Comparison of ENCODE assay signal across 10 cellular contexts in genomic region chr22:31218565-31219262, GRCh38. TPM values are rescaled to one million over a fixed set of nuclear protein-coding genes. Genes with fewer than 3 reads are reported as not detected.
DNase-seq lines count a peak whose midpoint lies in the region; ATAC-seq and TF ChIP-seq lines count a peak whose summit lies in the region.
"Had no signal": no experiment of that assay in that cellular context is flagged by ENCODE, and none has a peak within 500 bp of the region (broad histone marks: within the 10 kb centered on the region; RNA-seq: fewer than 3 reads in every experiment).

No MANE protein-coding gene starts in this region.

- H3K4me1 ChIP-seq in GM23338 (ENCODE audit: insufficient read depth) (no peaks in the 10 kb centered on the region), mammary epithelial cell (ENCODE audit: insufficient read depth, low read length) (peaks cover 14% of the 10 kb centered on the region), neuronal stem cell (ENCODE audit: control insufficient read depth in 2 of 2, insufficient read depth in 1 of 2, low read depth in 1 of 2, low read length in 2 of 2) (peaks cover 11 to 22% of the 10 kb centered on the region in 2 donors)

- no peaks in the 10 kb centered on the region for H3K36me3 Mint-ChIP-seq in CD4-positive, alpha-beta T cell (ENCODE audit: low read depth)
- H3K36me3 Mint-ChIP-seq in GM23338 (ENCODE audit: low read depth), result peaks cover 10% of the 10 kb centered on the region

- dilution Hi-C loops in mammary epithelial cell (cut with HindIII; ENCODE audit: low sequenced_read_pairs), result loop anchor here (10.0 kb wide), 1 partner anchor 296 kb away; no protein-coding TSS in a partner anchor

- no peak overlapping the region for H2AK5ac ChIP-seq in neuronal stem cell (ENCODE audit: low read depth, low read length)

- H2BK120ac ChIP-seq in neuronal stem cell (ENCODE audit: low read depth, low read length), result no peak overlapping the region

- no peaks in the 10 kb centered on the region for H3K9me2 ChIP-seq in GM23338 (ENCODE audit: insufficient read depth)

- H3K9ac ChIP-seq in mammary epithelial cell (ENCODE audit: insufficient read depth, low read length), result no peak overlapping the region
- H3K9ac ChIP-seq in neuronal stem cell (ENCODE audit: low read depth, low read length, poor library complexity), result no peak overlapping the region

- no peak overlapping the region for H3K14ac ChIP-seq in neuronal stem cell (ENCODE audit: low read length)

- no peak overlapping the region for H3K27ac ChIP-seq in CD4-positive, alpha-beta T cell (ENCODE audit: low read depth, low read length)
- H3K27ac ChIP-seq in GM23338 (ENCODE audit: low read depth) (no peak overlapping the region), mammary epithelial cell (ENCODE audit: insufficient read depth, low read depth, low read length) (no peak overlapping the region), neuronal stem cell (replicated peaks; ENCODE audit: low read length) (peak overlapping the region; percentile 92)

- H2BK12ac ChIP-seq in neuronal stem cell (ENCODE audit: low read length), result no peak overlapping the region

- no peaks in the 10 kb centered on the region for H3K9me3 Mint-ChIP-seq in CD4-positive, alpha-beta T cell
- no peaks in the 10 kb centered on the region for H3K9me3 Mint-ChIP-seq in GM23338

- H4K20me1 ChIP-seq in GM23338 (replicated peaks; ENCODE audit: insufficient read depth), result peaks cover 28% of the 10 kb centered on the region
- no peaks in the 10 kb centered on the region for H4K20me1 ChIP-seq in mammary epithelial cell (ENCODE audit: insufficient read depth, low read length)

- POLR2A ChIA-PET in CD4-positive, alpha-beta T cell (lab: Charles Lee), result interaction anchor here (0.6 to 1.2 kb wide), 3 partner anchors 61 to 179 kb away, joined by 3 to 5 read pairs (median 4); no protein-coding TSS in a partner anchor

- no peaks in the 10 kb centered on the region for H3K27me3 ChIP-seq in CD4-positive, alpha-beta T cell (ENCODE audit: control insufficient read depth, insufficient read depth, low read length)
- no peaks in the 10 kb centered on the region for H3K27me3 ChIP-seq in GM23338 (ENCODE audit: insufficient read depth)
- H3K27me3 ChIP-seq in mammary epithelial cell (ENCODE audit: insufficient read depth, low read length), result no peaks in the 10 kb centered on the region
- no peaks in the 10 kb centered on the region for H3K27me3 ChIP-seq in neuronal stem cell (ENCODE audit: control insufficient read depth in 3 of 3, insufficient read depth in 3 of 3, low read depth in 1 of 3, low read length in 3 of 3)
- H3K27me3 ChIP-seq: ascending aorta had no signal

- H3K4me2 ChIP-seq in GM23338 (no peak overlapping the region), mammary epithelial cell (ENCODE audit: insufficient read depth, low read depth, low read length) (peak overlapping the region; percentile 69), neuronal stem cell (ENCODE audit: insufficient read depth, low read length, poor library complexity, severe bottlenecking) (no peak overlapping the region)

- peak overlapping the region; percentile 82 for H3K27ac Mint-ChIP-seq in CD4-positive, alpha-beta T cell
- peak overlapping the region; percentile 65 for H3K27ac Mint-ChIP-seq in GM23338

- peaks cover 4% of the 10 kb centered on the region; the same call in 1 of the 2 replicates for H3K36me3 ChIP-seq in GM23338 (ENCODE audit: insufficient read depth)
- no peaks in the 10 kb centered on the region for H3K36me3 ChIP-seq in mammary epithelial cell (ENCODE audit: insufficient read depth, low read length)
- peaks cover 0 to 17% of the 10 kb centered on the region in 2 donors for H3K36me3 ChIP-seq in neuronal stem cell (replicated peaks in 1 of 2; ENCODE audit: control insufficient read depth in 2 of 2, insufficient read depth in 2 of 2, low read length in 2 of 2)
- H3K36me3 ChIP-seq: ascending aorta had no signal

- intact Hi-C loops in CD4-positive, alpha-beta T cell (cut with DNase I, micrococcal nuclease), result no loop called here
- intact Hi-C loops in mammary epithelial cell (cut with micrococcal nuclease), result no loop called here

- no peak for DNase-seq in CD4-positive, alpha-beta T cell
- no peak for DNase-seq in GM23338 (ENCODE audit: low spot score)
- peak; percentile 45 for DNase-seq in mammary epithelial cell
- DNase-seq in neuronal stem cell (ENCODE audit: low spot score), result no peak
- DNase-seq in LoVo (ENCODE audit: low spot score), result no peak
- no peak for DNase-seq in activated CD4-positive, alpha-beta T cell treated with anti-CD3 and anti-CD28 coated beads, Interleukin-2, amount 50 U/mL, for 4 hours
- DNase-seq: nucleus accumbens had no signal

- peaks cover 71% of the 10 kb centered on the region for H3K4me1 Mint-ChIP-seq in CD4-positive, alpha-beta T cell (ENCODE audit: low read depth)
- H3K4me1 Mint-ChIP-seq in GM23338, result peaks cover 8% of the 10 kb centered on the region

- H3K27me3 Mint-ChIP-seq in CD4-positive, alpha-beta T cell, result no peaks in the 10 kb centered on the region
- H3K27me3 Mint-ChIP-seq in GM23338 (ENCODE audit: insufficient read depth, low read depth, poor library complexity), result no peaks in the 10 kb centered on the region

- TF ChIP-seq CTCF in CD4-positive, alpha-beta T cell (IDR thresholded peaks at IDR 0.05), result no peak
- TF ChIP-seq CTCF in GM23338 (conservative IDR thresholded peaks at IDR 0.05; ENCODE audit: low read depth in 2 of 2) (no peak), mammary epithelial cell (conservative IDR thresholded peaks at IDR 0.05 in 1 of 2, IDR thresholded peaks at IDR 0.05 in 1 of 2; ENCODE audit: extremely low read depth in 1 of 2, insufficient read depth in 1 of 2, low read depth in 1 of 2, low read length in 2 of 2) (no peak)

- H3K4me3 ChIP-seq in GM23338 (no peak overlapping the region), mammary epithelial cell (replicated peaks in 1 of 3; ENCODE audit: insufficient read depth in 1 of 3, low read depth in 2 of 3, low read length in 3 of 3) (no peak overlapping the region), neuronal stem cell (ENCODE audit: low read length in 2 of 2) (no peak overlapping the region)
- H3K4me3 ChIP-seq: ascending aorta had no signal

- H4K91ac ChIP-seq in neuronal stem cell (ENCODE audit: low read depth, low read length, poor library complexity), result no peak overlapping the region

- H3K4ac ChIP-seq in neuronal stem cell (ENCODE audit: low read length), result no peak overlapping the region

- H2BK5ac ChIP-seq in neuronal stem cell (ENCODE audit: low read length), result no peak overlapping the region

- no peaks in the 10 kb centered on the region for H3K9me3 ChIP-seq in CD4-positive, alpha-beta T cell (ENCODE audit: control insufficient read depth, low read length)
- H3K9me3 ChIP-seq in mammary epithelial cell (replicated peaks; ENCODE audit: insufficient read depth, low read length), result no peaks in the 10 kb centered on the region
- H3K9me3 ChIP-seq in neuronal stem cell (replicated peaks in 1 of 2; ENCODE audit: control insufficient read depth in 2 of 2, insufficient read depth in 1 of 2, low read depth in 1 of 2, low read length in 2 of 2), result no peaks in the 10 kb centered on the region
- H3K9me3 ChIP-seq: ascending aorta had no signal

- peaks cover 94% of the 10 kb centered on the region for H3K79me2 ChIP-seq in GM23338 (replicated peaks; ENCODE audit: insufficient read depth)
- H3K79me2 ChIP-seq in mammary epithelial cell (ENCODE audit: insufficient read depth, low read length), result peaks cover 66% of the 10 kb centered on the region

- WGBS in mammary epithelial cell (ENCODE audit: low coverage, missing lambda C conversion rate), result 5% methylated on average over 4 of the region's 4 CpGs
- WGBS in neuronal stem cell (ENCODE audit: extremely low coverage in 2 of 2, insufficient read length in 2 of 2, insufficient replicate concordance in 1 of 2), 2 donors, result no CpG with 5 or more reads among the region's 4 CpGs

- H2BK15ac ChIP-seq in neuronal stem cell (ENCODE audit: low read length), result no peak overlapping the region

- in situ Hi-C loops in mammary epithelial cell (cut with MboI; ENCODE audit: low sequenced_read_pairs in 2 of 2), result no loop called here

- ATAC-seq in CD4-positive, alpha-beta T cell (ENCODE audit: poor library complexity), result no peak
- ATAC-seq in GM23338 (no peak), GM18520 (IDR thresholded peaks at IDR 0.05; ENCODE audit: unreplicated experiment) (no peak), HG02840 (IDR thresholded peaks at IDR 0.05; ENCODE audit: low FRiP score, unreplicated experiment) (no peak)

- BruUV-seq in mammary epithelial cell (replicated peaks; lab: Mats Ljungman, UMichigan), result no TSS peak

- no peak overlapping the region for H3K23ac ChIP-seq in neuronal stem cell (ENCODE audit: low read depth, low read length, poor library complexity)

- peaks cover 2% of the 10 kb centered on the region for H3K79me1 ChIP-seq in neuronal stem cell (ENCODE audit: low read depth, low read length)

- H2AFZ ChIP-seq in GM23338 (no peak overlapping the region), mammary epithelial cell (ENCODE audit: low read depth, low read length) (peak overlapping the region; percentile 63), neuronal stem cell (ENCODE audit: low read length) (no peak overlapping the region)

- H4K8ac ChIP-seq in neuronal stem cell (ENCODE audit: low read depth, low read length), result no peak overlapping the region

- CTCF ChIA-PET in CD4-positive, alpha-beta T cell (lab: Charles Lee), result interaction anchor here (0.8 to 1.5 kb wide), 4 partner anchors 11 to 266 kb away, joined by 3 read pairs; no protein-coding TSS in a partner anchor
- CTCF ChIA-PET in mammary epithelial cell (lab: Charles Lee; ENCODE audit: low non-redundant PET), result interaction anchor here (0.7 kb wide), 2 partner anchors 12 to 74 kb away, joined by 3 to 4 read pairs; partner anchors contain the start of gene PIK3IP1

- no peaks in the 10 kb centered on the region for H3F3A ChIP-seq in GM23338 (replicated peaks; ENCODE audit: low read depth)

- H3K18ac ChIP-seq in neuronal stem cell (ENCODE audit: low read length), result no peak overlapping the region

- H3K4me3 Mint-ChIP-seq in CD4-positive, alpha-beta T cell, result peak overlapping the region; percentile 48
- no peak overlapping the region for H3K4me3 Mint-ChIP-seq in GM23338

TF ChIP-seq in GM23338, 12 proteins besides CTCF, POLR2A, EP300 and RAD21 (continues in another document):
- TF ChIP-seq ZNF331 (CRISPR knock-in tag; IDR thresholded peaks at IDR 0.05; ENCODE audit: low read depth), result no peak

RNA-seq across cellular contexts. Expression of gene LIMK2, which starts 6.6 kb away (rescaled TPM):
- 10 to 100 TPM; 13.1 to 14.6 TPM for total RNA-seq in CD4-positive, alpha-beta T cell
- 35.5 and 39.8 TPM in 2 replicates for total RNA-seq in GM23338 (2014; rRNA removed; shearing (Covaris generic))
- polyA plus RNA-seq in GM23338 (2016; fragmentation: Nextera tagmentation; extraction: Ambion mirVana), result 12.5 and 14.9 TPM in 2 replicates
- 100 to 1,000 TPM; 176 to 484 TPM for total RNA-seq in mammary epithelial cell
- 25.9 TPM for polyA plus RNA-seq in mammary epithelial cell
- polyA minus RNA-seq in mammary epithelial cell, result 123 TPM
- polyA plus RNA-seq in neuronal stem cell (2013, experiment 1 of 2), result 27.2 TPM
- polyA plus RNA-seq in neuronal stem cell (2013, experiment 2 of 2), result 24.6 TPM

RNA-seq across cellular contexts. Expression of gene RNF185, which starts 58.7 kb away (rescaled TPM):
- 1 to 10 TPM; 6.2 to 7.7 TPM for total RNA-seq in CD4-positive, alpha-beta T cell
- 13.6 and 15.5 TPM in 2 replicates for total RNA-seq in GM23338 (2014; rRNA removed; shearing (Covaris generic))
- 6.8 and 7.6 TPM in 2 replicates for polyA plus RNA-seq in GM23338 (2016; fragmentation: Nextera tagmentation; extraction: Ambion mirVana)
- total RNA-seq in mammary epithelial cell, result 10 to 100 TPM; 29.2 to 47.3 TPM
- polyA plus RNA-seq in mammary epithelial cell, result 26.3 TPM
- 18.2 TPM for polyA minus RNA-seq in mammary epithelial cell
- polyA plus RNA-seq in neuronal stem cell (2013, experiment 1 of 2), result 18.5 TPM
- 18.0 TPM for polyA plus RNA-seq in neuronal stem cell (2013, experiment 2 of 2)
